19 cellular contexts compared by ENCODE assay signal in the genomic region with DNA sequence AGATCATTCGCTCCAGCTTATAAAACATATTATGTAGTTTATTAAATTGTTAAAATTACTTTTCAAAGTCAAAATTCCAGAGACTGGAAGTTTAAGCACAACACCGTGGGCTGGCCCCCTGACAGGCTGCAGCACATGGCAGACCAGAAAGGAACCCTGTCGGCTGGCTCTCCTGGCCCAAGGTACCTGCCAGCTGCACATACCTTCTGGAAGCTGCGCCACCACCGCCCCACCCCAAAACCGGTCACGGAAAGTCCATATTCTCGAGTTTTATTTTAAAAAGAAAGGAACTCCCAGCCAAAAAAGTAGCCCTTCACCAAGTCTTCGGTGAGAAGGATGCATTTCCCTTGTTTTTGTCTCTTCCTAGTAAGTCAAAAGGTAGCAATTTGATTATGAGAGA.
DNase-seq lines count a peak whose midpoint lies in the region; ATAC-seq and TF ChIP-seq lines count a peak whose summit lies in the region.
"Had no signal": no experiment of that assay in that cellular context is flagged by ENCODE, and none has a peak within 500 bp of the region (broad histone marks: within the 10 kb centered on the region; RNA-seq: fewer than 3 reads in every experiment).

No MANE protein-coding gene starts in this region.

- H3K4me3 Mint-ChIP-seq in activated T-cell treated with anti-CD3 and anti-CD28 coated beads, Interleukin-2, amount 50 U/mL, for 24 hours: peak overlapping the region; percentile 67
- H3K4me3 Mint-ChIP-seq in activated T-cell treated with anti-CD3 and anti-CD28 coated beads, Interleukin-2, amount 50 U/mL, for 72 hours: peak overlapping the region; percentile 81 to 85
- peak overlapping the region; percentile 77 to 98 (median 88) for H3K4me3 Mint-ChIP-seq in naive thymus-derived CD4-positive, alpha-beta T cell
- H3K4me3 Mint-ChIP-seq: stimulated activated memory B cell treated with anti-CD40 and anti-IgM and Interleukin-4, amounts not matched to agents 10 μg/mL and 1 μg/mL and 100 μg/mL, for 72 hours had no signal

- WGBS in esophagus muscularis mucosa: 89% methylated on average over 9 of the region's 9 CpGs

- H3K9ac ChIP-seq in OCI-LY1 (ENCODE audit: low read length): no peak overlapping the region

- TF ChIP-seq POLR2A in esophagus muscularis mucosa (IDR thresholded peaks at IDR 0.05; ENCODE audit: low read depth) (no peak), uterus (IDR thresholded peaks at IDR 0.05) (no peak)

- H3K9me3 ChIP-seq in OCI-LY1 (ENCODE audit: low read length): peaks cover 7% of the 10 kb centered on the region
- H3K9me3 ChIP-seq in naive thymus-derived CD4-positive, alpha-beta T cell (ENCODE audit: control insufficient read depth in 2 of 3, low read length in 3 of 3): no peaks in the 10 kb centered on the region
- peaks cover 0 to 5% (median 0%) of the 10 kb centered on the region in 4 donors for H3K9me3 ChIP-seq in esophagus muscularis mucosa
- no peaks in the 10 kb centered on the region for H3K9me3 ChIP-seq in uterus
- no peaks in the 10 kb centered on the region for H3K9me3 ChIP-seq in ascending aorta
- H3K9me3 ChIP-seq: neutrophil, psoas muscle had no signal

- peaks cover 48% of the 10 kb centered on the region for H3K79me2 ChIP-seq in OCI-LY1 (ENCODE audit: insufficient read depth, low read length)

- TF ChIP-seq CTCF in OCI-LY1 (IDR thresholded peaks at IDR 0.05; ENCODE audit: low read length): no peak
- TF ChIP-seq CTCF in esophagus muscularis mucosa (IDR thresholded peaks at IDR 0.05): no peak
- TF ChIP-seq CTCF in uterus (IDR thresholded peaks at IDR 0.05): no peak
- no peak for TF ChIP-seq CTCF in ascending aorta (IDR thresholded peaks at IDR 0.05)

- H3K27ac ChIP-seq in OCI-LY1 (ENCODE audit: low read depth, low read length, poor library complexity, severe bottlenecking): peak overlapping the region; percentile 73
- peak overlapping the region; percentile 89 for H3K27ac ChIP-seq in naive thymus-derived CD4-positive, alpha-beta T cell (ENCODE audit: low read depth, low read length)
- no peak overlapping the region for H3K27ac ChIP-seq in esophagus muscularis mucosa (replicated peaks in 1 of 4)
- no peak overlapping the region for H3K27ac ChIP-seq in uterus
- no peak overlapping the region for H3K27ac ChIP-seq in ascending aorta
- H3K27ac ChIP-seq: coronary artery, psoas muscle had no signal

- H4K20me1 ChIP-seq in OCI-LY1 (ENCODE audit: insufficient read depth, low read length): no peaks in the 10 kb centered on the region

- peak overlapping the region; percentile 90 for H3K27ac Mint-ChIP-seq in activated T-cell treated with anti-CD3 and anti-CD28 coated beads, Interleukin-2, amount 50 U/mL, for 24 hours
- peak overlapping the region; percentile 51 for H3K27ac Mint-ChIP-seq in activated T-cell treated with anti-CD3 and anti-CD28 coated beads, Interleukin-2, amount 50 U/mL, for 72 hours
- H3K27ac Mint-ChIP-seq in naive thymus-derived CD4-positive, alpha-beta T cell: peak overlapping the region; percentile 86 to 100 (median 98)
- H3K27ac Mint-ChIP-seq: stimulated activated memory B cell treated with anti-CD40 and anti-IgM and Interleukin-4, amounts not matched to agents 10 μg/mL and 1 μg/mL and 100 μg/mL, for 72 hours had no signal

- H3K4me3 ChIP-seq in OCI-LY1 (ENCODE audit: low read depth, low read length, poor library complexity, severe bottlenecking): no peak overlapping the region
- peak overlapping the region; percentile 29 for H3K4me3 ChIP-seq in naive thymus-derived CD4-positive, alpha-beta T cell (ENCODE audit: low read length)
- H3K4me3 ChIP-seq in esophagus muscularis mucosa: no peak overlapping the region
- H3K4me3 ChIP-seq in uterus: no peak overlapping the region
- no peak overlapping the region for H3K4me3 ChIP-seq in ascending aorta
- H3K4me3 ChIP-seq: coronary artery, lung, psoas muscle had no signal

- peaks cover 46% of the 10 kb centered on the region for H3K36me3 Mint-ChIP-seq in activated T-cell treated with anti-CD3 and anti-CD28 coated beads, Interleukin-2, amount 50 U/mL, for 24 hours (ENCODE audit: low read depth)
- H3K36me3 Mint-ChIP-seq in activated T-cell treated with anti-CD3 and anti-CD28 coated beads, Interleukin-2, amount 50 U/mL, for 72 hours (ENCODE audit: insufficient read depth in 2 of 2): peaks cover 14 to 19% of the 10 kb centered on the region in 2 donors
- H3K36me3 Mint-ChIP-seq in naive thymus-derived CD4-positive, alpha-beta T cell: peaks cover 3 to 37% (median 18%) of the 10 kb centered on the region in 5 donors

- no peak for ATAC-seq in activated T-cell treated with anti-CD3 and anti-CD28 coated beads, Interleukin-2, amount 50 U/mL, for 72 hours (replicated peaks in 1 of 2)
- no peak for ATAC-seq in naive thymus-derived CD4-positive, alpha-beta T cell
- ATAC-seq: HCT116; psoas muscle; stimulated activated memory B cell treated with anti-CD40 and anti-IgM and Interleukin-4, amounts not matched to agents 10 μg/mL and 1 μg/mL and 100 μg/mL, for 72 hours had no signal

- H3K36me3 ChIP-seq in OCI-LY1 (ENCODE audit: insufficient read depth, low read length) (peaks cover 57% of the 10 kb centered on the region), esophagus muscularis mucosa (peaks cover 0 to 25% (median 8%) of the 10 kb centered on the region in 4 donors), uterus (no peaks in the 10 kb centered on the region), ascending aorta (peaks cover 0 to 19% of the 10 kb centered on the region in 2 donors)
- no peaks in the 10 kb centered on the region for H3K36me3 ChIP-seq in naive thymus-derived CD4-positive, alpha-beta T cell (ENCODE audit: control insufficient read depth in 2 of 3, insufficient read depth in 3 of 3, low read length in 3 of 3)

- intact Hi-C loops in naive thymus-derived CD4-positive, alpha-beta T cell (cut with micrococcal nuclease): loop anchor here in 1 of 2 donors (1.0 kb wide), 3 partner anchors 33 to 72 kb away; no protein-coding TSS in a partner anchor
- intact Hi-C loops in esophagus muscularis mucosa (cut with DNase I): no loop called here
- intact Hi-C loops in uterus (cut with DNase I; ENCODE audit: low total_unique reads): no loop called here
- intact Hi-C loops in ascending aorta (cut with DNase I): no loop called here

- H2AFZ ChIP-seq in OCI-LY1 (ENCODE audit: low read length): no peak overlapping the region

- H3K27me3 ChIP-seq in OCI-LY1 (ENCODE audit: insufficient read depth, low read length) (no peaks in the 10 kb centered on the region), esophagus muscularis mucosa (no peaks in the 10 kb centered on the region), uterus (no peaks in the 10 kb centered on the region), ascending aorta (no peaks in the 10 kb centered on the region)
- H3K27me3 ChIP-seq in naive thymus-derived CD4-positive, alpha-beta T cell (ENCODE audit: control insufficient read depth in 2 of 2, insufficient read depth in 2 of 2, low read length in 2 of 2): no peaks in the 10 kb centered on the region
- H3K27me3 ChIP-seq: neutrophil had no signal

- DNase-seq in activated T-cell treated with anti-CD3 and anti-CD28 coated beads, Interleukin-2, amount 50 U/mL, for 24 hours: no peak
- DNase-seq in activated T-cell treated with anti-CD3 and anti-CD28 coated beads for 4 hours (no peak), esophagus muscularis mucosa (ENCODE audit: extremely low spot score) (no peak), uterus (no peak), ascending aorta (ENCODE audit: low spot score in 2 of 2) (no peak)
- DNase-seq in activated T-cell treated with anti-CD3 and anti-CD28 coated beads, Interleukin-2, amount 50 U/mL, for 72 hours: no peak
- DNase-seq in naive thymus-derived CD4-positive, alpha-beta T cell: no peak
- DNase-seq: DMS79, IMR-90, NCI-H2107, psoas muscle, small intestine, T-helper 9 cell had no signal

- peaks cover 6% of the 10 kb centered on the region for H3K9me3 Mint-ChIP-seq in activated T-cell treated with anti-CD3 and anti-CD28 coated beads, Interleukin-2, amount 50 U/mL, for 24 hours
- H3K9me3 Mint-ChIP-seq in activated T-cell treated with anti-CD3 and anti-CD28 coated beads, Interleukin-2, amount 50 U/mL, for 72 hours: peaks cover 1 to 8% of the 10 kb centered on the region in 2 donors
- H3K9me3 Mint-ChIP-seq in naive thymus-derived CD4-positive, alpha-beta T cell: peaks cover 0 to 12% (median 1%) of the 10 kb centered on the region in 11 donors

- H3F3A ChIP-seq in OCI-LY1 (ENCODE audit: insufficient read depth, low read length): peaks cover 3% of the 10 kb centered on the region; the same call in 1 of the 2 replicates

- H3K4me2 ChIP-seq in OCI-LY1 (ENCODE audit: low read length): no peak overlapping the region

- H3K9me2 ChIP-seq in OCI-LY1 (ENCODE audit: low read depth, low read length): no peaks in the 10 kb centered on the region

- CTCF ChIA-PET in naive thymus-derived CD4-positive, alpha-beta T cell (lab: Charles Lee): interaction anchor here (0.5 to 3.4 kb wide), 4 partner anchors 33 to 67 kb away, joined by 3 to 18 read pairs (median 3); no protein-coding TSS in a partner anchor

- POLR2A ChIA-PET in naive thymus-derived CD4-positive, alpha-beta T cell (lab: Charles Lee): interaction anchor here (0.8 to 5.2 kb wide), 15 partner anchors 10 to 423 kb away, joined by 3 to 182 read pairs (median 4); no protein-coding TSS in a partner anchor

- TF ChIP-seq EP300 in esophagus muscularis mucosa (IDR thresholded peaks at IDR 0.05): no peak

- H3K4me1 Mint-ChIP-seq in activated T-cell treated with anti-CD3 and anti-CD28 coated beads, Interleukin-2, amount 50 U/mL, for 24 hours (ENCODE audit: low read depth): peaks cover 89% of the 10 kb centered on the region
- H3K4me1 Mint-ChIP-seq in activated T-cell treated with anti-CD3 and anti-CD28 coated beads, Interleukin-2, amount 50 U/mL, for 72 hours (ENCODE audit: low read depth): peaks cover 94% of the 10 kb centered on the region
- peaks cover 40 to 89% (median 81%) of the 10 kb centered on the region in 7 donors for H3K4me1 Mint-ChIP-seq in naive thymus-derived CD4-positive, alpha-beta T cell

- H3K4me1 ChIP-seq in OCI-LY1 (ENCODE audit: insufficient read depth, low read length, severe bottlenecking): peaks cover 48% of the 10 kb centered on the region
- H3K4me1 ChIP-seq in naive thymus-derived CD4-positive, alpha-beta T cell (ENCODE audit: control insufficient read depth in 2 of 2, insufficient read depth in 2 of 2, low read length in 2 of 2): peaks cover 68 to 81% of the 10 kb centered on the region in 2 donors
- H3K4me1 ChIP-seq in esophagus muscularis mucosa: peaks cover 0 to 14% (median 3%) of the 10 kb centered on the region in 4 donors
- no peaks in the 10 kb centered on the region for H3K4me1 ChIP-seq in uterus
- H3K4me1 ChIP-seq in ascending aorta: no peaks in the 10 kb centered on the region
- H3K4me1 ChIP-seq: psoas muscle had no signal

- H3K27me3 Mint-ChIP-seq in activated T-cell treated with anti-CD3 and anti-CD28 coated beads, Interleukin-2, amount 50 U/mL, for 24 hours: no peaks in the 10 kb centered on the region
- H3K27me3 Mint-ChIP-seq in activated T-cell treated with anti-CD3 and anti-CD28 coated beads, Interleukin-2, amount 50 U/mL, for 72 hours (ENCODE audit: low read depth): no peaks in the 10 kb centered on the region
- peaks cover 0 to 3% (median 0%) of the 10 kb centered on the region in 5 donors for H3K27me3 Mint-ChIP-seq in naive thymus-derived CD4-positive, alpha-beta T cell
- H3K27me3 Mint-ChIP-seq: stimulated activated memory B cell treated with anti-CD40 and anti-IgM and Interleukin-4, amounts not matched to agents 10 μg/mL and 1 μg/mL and 100 μg/mL, for 72 hours had no signal

Comparison
In these comparisons a context has a peak if more than half of its experiments do, and no peak if none do; other contexts are left out.
1. H3K27ac ChIP-seq: peak in OCI-LY1 (single experiment) and naive thymus-derived CD4-positive, alpha-beta T cell (single experiment); none in esophagus muscularis mucosa (0 of 4), uterus (0 of 2) and ascending aorta (0 of 2).
2. Peak in every context shown above with its lines, with median percentiles within 50 percentile points of each other: H3K27ac Mint-ChIP-seq and H3K4me3 Mint-ChIP-seq.